Comparison of ENCODE assay signal across 8 cellular contexts in genomic region chr6:142886431-142887170, GRCh38. TPM values are rescaled to one million over a fixed set of nuclear protein-coding genes. Genes with fewer than 3 reads are reported as not detected.
DNase-seq lines count a peak whose midpoint lies in the region; ATAC-seq lines count a peak whose summit lies in the region.

No MANE protein-coding gene starts in this region.

- no peaks in the 10 kb centered on the region for H3K27me3 ChIP-seq in skeletal muscle tissue (ENCODE audit: control insufficient read depth in 3 of 3, insufficient read depth in 3 of 3, low read length in 3 of 3)

- H3K9me3 Mint-ChIP-seq in T-helper 1 cell treated with Interleukin-12 subunit alpha and Interleukin-12 subunit beta and Interleukin-4 antibody, amounts not matched to agents 30 μg/mL and 1 μg/mL, for 36 hours: no peaks in the 10 kb centered on the region

- peak overlapping the region; percentile 85 for H3K27ac Mint-ChIP-seq in T-helper 1 cell treated with Interleukin-12 subunit alpha and Interleukin-12 subunit beta and Interleukin-4 antibody, amounts not matched to agents 30 μg/mL and 1 μg/mL, for 36 hours

- DNase-seq in NCI-H2107 treated with DMSO at 0.1 percent for 48 hours (lab: John Stamatoyannopoulos, UW; ENCODE audit: unreplicated experiment) (peak; percentile 36), NCI-H2107 (lab: John Stamatoyannopoulos, UW) (no peak), fibroblast of the conjunctiva (ENCODE audit: low read depth) (peak; percentile 32)
- DNase-seq in NK-92 treated with Interleukin-12 subunit alpha and Interleukin-12 subunit beta, amount 100 ng/mL, for 24 hours (lab: John Stamatoyannopoulos, UW): no peak

- peak overlapping the region in 1 of 3 donors; percentile 45 for H3K9ac ChIP-seq in skeletal muscle tissue (ENCODE audit: low read depth in 1 of 3, low read length in 3 of 3)

- H3K27me3 Mint-ChIP-seq in T-helper 1 cell treated with Interleukin-12 subunit alpha and Interleukin-12 subunit beta and Interleukin-4 antibody, amounts not matched to agents 30 μg/mL and 1 μg/mL, for 36 hours (ENCODE audit: low read depth): no peaks in the 10 kb centered on the region

- no peaks in the 10 kb centered on the region for H3K9me3 ChIP-seq in skeletal muscle tissue (ENCODE audit: control insufficient read depth in 3 of 3, low read length in 3 of 3)

- ATAC-seq in GM21367 (IDR thresholded peaks at IDR 0.05; ENCODE audit: unreplicated experiment) (peak; percentile 77), HG03558 (IDR thresholded peaks at IDR 0.05; ENCODE audit: extremely low read depth, unreplicated experiment) (peak; percentile 70)

- peaks cover 29 to 39% (median 30%) of the 10 kb centered on the region in 3 donors for H3K4me1 ChIP-seq in skeletal muscle tissue (ENCODE audit: control insufficient read depth in 3 of 3, insufficient read depth in 3 of 3, low read length in 3 of 3)

- H3K4me3 ChIP-seq in skeletal muscle tissue (ENCODE audit: low read length in 3 of 3): no peak overlapping the region

- H3K36me3 ChIP-seq in skeletal muscle tissue (ENCODE audit: control insufficient read depth in 3 of 3, insufficient read depth in 3 of 3, low read length in 3 of 3): no peaks in the 10 kb centered on the region

- H3K4me1 Mint-ChIP-seq in T-helper 1 cell treated with Interleukin-12 subunit alpha and Interleukin-12 subunit beta and Interleukin-4 antibody, amounts not matched to agents 30 μg/mL and 1 μg/mL, for 36 hours (ENCODE audit: low read depth): peaks cover 51% of the 10 kb centered on the region

- H3K36me3 Mint-ChIP-seq in T-helper 1 cell treated with Interleukin-12 subunit alpha and Interleukin-12 subunit beta and Interleukin-4 antibody, amounts not matched to agents 30 μg/mL and 1 μg/mL, for 36 hours (ENCODE audit: low read depth): peaks cover 6% of the 10 kb centered on the region

- peak overlapping the region; percentile 35 for H3K4me3 Mint-ChIP-seq in T-helper 1 cell treated with Interleukin-12 subunit alpha and Interleukin-12 subunit beta and Interleukin-4 antibody, amounts not matched to agents 30 μg/mL and 1 μg/mL, for 36 hours

- peak overlapping the region; percentile 90 for H3K27ac ChIP-seq in skeletal muscle tissue (ENCODE audit: low read depth, low read length)

RNA-seq across cellular contexts. Expression of gene HIVEP2, which starts 58.4 kb away (rescaled TPM):
- 17.7 TPM for total RNA-seq in skeletal muscle tissue

Comparison
In these comparisons a context has a peak if more than half of its experiments do, and no peak if none do; other contexts are left out.
1. DNase-seq: peak in NCI-H2107 treated with DMSO at 0.1 percent for 48 hours (single experiment) and fibroblast of the conjunctiva (single experiment); none in NCI-H2107 (single experiment) and NK-92 treated with Interleukin-12 subunit alpha and Interleukin-12 subunit beta, amount 100 ng/mL, for 24 hours (single experiment).